19 cellular contexts compared by ENCODE assay signal in the genomic region with DNA sequence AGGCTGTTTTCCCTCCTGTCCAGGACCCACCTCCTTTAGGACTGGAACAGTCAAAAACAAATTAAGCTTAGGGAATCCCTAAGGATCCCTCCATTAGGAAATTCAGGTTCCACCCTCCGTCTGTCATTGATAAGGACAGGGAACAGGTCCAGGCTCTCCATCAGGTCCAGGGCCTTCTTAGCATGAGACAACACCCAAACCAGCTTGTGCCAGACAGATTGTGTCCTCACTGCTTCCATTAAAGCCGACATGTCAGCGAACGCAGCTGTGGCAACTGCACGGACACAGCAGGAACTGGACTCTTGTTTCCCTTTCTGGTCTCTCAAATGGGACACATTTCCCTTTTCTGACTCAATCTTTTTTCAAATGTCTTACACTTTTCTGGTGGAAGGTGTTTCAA.
"Had no signal": no experiment of that assay in that cellular context is flagged by ENCODE, and none has a peak within 500 bp of the region (broad histone marks: within the 10 kb centered on the region; RNA-seq: fewer than 3 reads in every experiment).

No MANE protein-coding gene starts in this region.

- H3K36me3 Mint-ChIP-seq: activated naive CD4-positive, alpha-beta T cell treated with anti-CD3 and anti-CD28 coated beads, Interleukin-2, amount 50 U/mL, for 72 hours; natural killer cell had no signal

- H3K27ac Mint-ChIP-seq: activated CD8-positive, alpha-beta T cell treated with anti-CD3 and anti-CD28 coated beads for 36 hours; activated naive CD4-positive, alpha-beta T cell treated with anti-CD3 and anti-CD28 coated beads, Interleukin-2, amount 50 U/mL, for 72 hours; natural killer cell; stimulated activated naive CD8-positive, alpha-beta T cell treated with anti-CD3 and anti-CD28 coated beads, Interleukin-15, amount 100 ng/mL, for 72 hours; T-helper 1 cell treated with Interleukin-12 subunit alpha and Interleukin-12 subunit beta and Interleukin-4 antibody, amounts not matched to agents 30 μg/mL and 1 μg/mL, for 36 hours had no signal

- H3K9me3 ChIP-seq: esophagus squamous epithelium, mucosa of descending colon, upper lobe of left lung had no signal

- H3K4me3 ChIP-seq: coronary artery, esophagus squamous epithelium, mucosa of descending colon, upper lobe of left lung had no signal

- H3K27me3 ChIP-seq: esophagus squamous epithelium, upper lobe of left lung had no signal

- H3K27ac ChIP-seq: coronary artery, upper lobe of left lung had no signal

- H3K27me3 Mint-ChIP-seq: activated CD8-positive, alpha-beta T cell treated with anti-CD3 and anti-CD28 coated beads for 36 hours; stimulated activated naive CD8-positive, alpha-beta T cell treated with anti-CD3 and anti-CD28 coated beads, Interleukin-15, amount 100 ng/mL, for 72 hours had no signal

- DNase-seq: activated CD4-positive, alpha-beta T cell treated with anti-CD3 and anti-CD28 coated beads for 4 hours; activated CD8-positive, alpha-beta T cell treated with anti-CD3 and anti-CD28 coated beads for 36 hours; activated gamma-delta T cell; activated T-cell treated with anti-CD3 and anti-CD28 coated beads, Interleukin-2, amount 50 U/mL, for 4 hours; central memory CD4-positive, alpha-beta T cell; effector CD8-positive, alpha-beta T cell; esophagus squamous epithelium; foreskin fibroblast; left colon; mammary epithelial cell; mucosa of descending colon; natural killer cell; small intestine; stimulated activated CD4-positive, alpha-beta T cell treated with anti-CD3 and anti-CD28 coated beads, Interleukin-4, amount 100 ng/mL, for 24 hours; stimulated activated naive CD8-positive, alpha-beta T cell treated with anti-CD3 and anti-CD28 coated beads, Interleukin-15, amount 100 ng/mL, for 72 hours; upper lobe of left lung had no signal

- H3K36me3 ChIP-seq: esophagus squamous epithelium, upper lobe of left lung had no signal

- ATAC-seq: activated CD8-positive, alpha-beta T cell treated with anti-CD3 and anti-CD28 coated beads for 36 hours; activated naive CD4-positive, alpha-beta T cell treated with anti-CD3 and anti-CD28 coated beads, Interleukin-2, amount 50 U/mL, for 72 hours; activated T-cell treated with anti-CD3 and anti-CD28 coated beads, Interleukin-2, amount 50 U/mL, for 4 hours; left colon; mucosa of descending colon; natural killer cell; stimulated activated naive CD8-positive, alpha-beta T cell treated with anti-CD3 and anti-CD28 coated beads, Interleukin-15, amount 100 ng/mL, for 72 hours had no signal

- H3K9me3 Mint-ChIP-seq: activated CD8-positive, alpha-beta T cell treated with anti-CD3 and anti-CD28 coated beads for 36 hours; activated naive CD4-positive, alpha-beta T cell treated with anti-CD3 and anti-CD28 coated beads, Interleukin-2, amount 50 U/mL, for 72 hours; activated T-cell treated with anti-CD3 and anti-CD28 coated beads, Interleukin-2, amount 50 U/mL, for 4 hours; natural killer cell; T-helper 1 cell treated with Interleukin-12 subunit alpha and Interleukin-12 subunit beta and Interleukin-4 antibody, amounts not matched to agents 30 μg/mL and 1 μg/mL, for 36 hours had no signal

- H3K4me3 Mint-ChIP-seq: activated CD8-positive, alpha-beta T cell treated with anti-CD3 and anti-CD28 coated beads for 36 hours; activated T-cell treated with anti-CD3 and anti-CD28 coated beads, Interleukin-2, amount 50 U/mL, for 4 hours; natural killer cell; stimulated activated naive CD8-positive, alpha-beta T cell treated with anti-CD3 and anti-CD28 coated beads, Interleukin-15, amount 100 ng/mL, for 72 hours; T-helper 1 cell treated with Interleukin-12 subunit alpha and Interleukin-12 subunit beta and Interleukin-4 antibody, amounts not matched to agents 30 μg/mL and 1 μg/mL, for 36 hours had no signal
